In the genomic region with DNA sequence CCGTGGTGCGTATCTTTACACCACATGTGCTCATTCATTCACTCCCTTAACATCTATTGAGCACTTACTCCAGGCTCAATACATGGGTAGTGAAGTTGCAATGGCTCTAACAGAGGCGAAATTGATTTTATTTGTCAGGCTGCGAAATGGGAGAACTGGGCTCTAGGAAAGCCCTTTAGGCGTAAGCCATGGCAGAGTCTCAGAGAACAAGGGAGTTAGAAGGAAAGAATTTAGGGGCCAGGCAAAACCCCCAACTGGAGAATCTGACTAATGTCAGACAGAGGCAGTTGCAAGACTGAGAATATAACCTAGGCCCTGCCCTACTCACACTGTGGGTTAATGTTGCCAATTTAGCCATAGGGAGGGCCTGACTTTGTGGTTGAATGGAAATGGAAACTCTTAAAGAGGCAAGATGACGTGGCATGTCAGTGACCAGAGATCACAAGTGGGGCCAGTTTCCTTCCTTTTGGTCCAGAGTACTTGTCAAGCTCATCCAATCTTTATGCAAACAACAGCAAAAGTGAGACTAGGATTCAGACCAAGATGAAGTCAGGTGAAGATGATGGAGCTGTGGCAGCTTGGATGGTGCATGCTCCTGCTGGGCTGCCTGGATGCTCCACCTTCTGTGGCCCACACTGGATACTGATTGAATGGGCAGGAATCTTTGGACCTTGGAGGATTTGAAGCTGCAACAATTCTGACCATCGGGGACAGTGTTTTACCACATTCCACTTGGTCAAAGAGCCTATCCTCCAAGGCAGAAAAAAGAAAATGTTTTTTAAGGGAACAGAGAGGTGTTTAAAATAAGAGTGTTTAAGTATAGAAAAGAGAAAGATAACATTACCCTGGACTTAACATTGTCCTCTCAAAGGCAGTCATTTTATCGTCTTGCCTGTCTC, we compare ENCODE assay signal across 10 cellular contexts.
A peak's percentile ranks its signal among the peaks of the same experiment; 100 is the strongest.
DNase-seq lines count a peak whose midpoint lies in the region; ATAC-seq, FAIRE-seq and TF ChIP-seq lines count a peak whose summit lies in the region.
"Had no signal": no experiment of that assay in that cellular context is flagged by ENCODE, and none has a peak within 500 bp of the region (broad histone marks: within the 10 kb centered on the region; RNA-seq: fewer than 3 reads in every experiment).

No MANE protein-coding gene starts in this region.

- H3K27ac ChIP-seq in trophoblast cell (ENCODE audit: low read depth, low read length), result no peak overlapping the region
- H3K27ac ChIP-seq: epithelial cell of prostate, suprapubic skin had no signal

- no peak overlapping the region for H2BK120ac ChIP-seq in trophoblast cell (ENCODE audit: insufficient read depth, low read length, poor library complexity)

- H3K27me3 ChIP-seq in trophoblast cell (ENCODE audit: insufficient read depth, low read length), result no peaks in the 10 kb centered on the region
- H3K27me3 ChIP-seq: suprapubic skin had no signal

- no peak overlapping the region for H3K14ac ChIP-seq in trophoblast cell (ENCODE audit: low read length)

- no peaks in the 10 kb centered on the region for H3K4me1 ChIP-seq in trophoblast cell (ENCODE audit: control insufficient read depth in 1 of 2, insufficient read depth in 2 of 2, low read length in 2 of 2)

- H3K4me2 ChIP-seq in trophoblast cell (ENCODE audit: low read length), result no peak overlapping the region

- TF ChIP-seq CTCF in HFFc6 (IDR thresholded peaks at IDR 0.05) (peak; percentile 21; the same call in 1 of the 2 replicates), osteocyte (IDR thresholded peaks at IDR 0.05) (no peak)

- H3K4me3 Mint-ChIP-seq in HFFc6 (no peak overlapping the region), osteocyte (ENCODE audit: unreplicated experiment) (no peak overlapping the region)
- no peak overlapping the region for H3K4me3 Mint-ChIP-seq in activated T-helper 17 cell treated with anti-CD3 and anti-CD28 coated beads, Interleukin-2, amount 50 U/mL, for 72 hours
- H3K4me3 Mint-ChIP-seq: mesothelial cell of epicardium had no signal

- no CpG with 5 or more reads among the region's 8 CpGs for WGBS in trophoblast cell (ENCODE audit: extremely low coverage, insufficient coverage, insufficient read length)

- no peak overlapping the region for H3K9ac ChIP-seq in trophoblast cell (ENCODE audit: low read length)

- ATAC-seq in activated T-helper 17 cell treated with anti-CD3 and anti-CD28 coated beads, Interleukin-2, amount 50 U/mL, for 72 hours (replicated peaks), result peak; percentile 55

- H3K79me2 ChIP-seq in trophoblast cell (ENCODE audit: control insufficient read depth, insufficient read depth, low read length, poor library complexity), result no peaks in the 10 kb centered on the region

- no peaks in the 10 kb centered on the region for H3K9me3 Mint-ChIP-seq in HFFc6
- H3K9me3 Mint-ChIP-seq in activated T-helper 17 cell treated with anti-CD3 and anti-CD28 coated beads, Interleukin-2, amount 50 U/mL, for 72 hours, result no peaks in the 10 kb centered on the region
- no peaks in the 10 kb centered on the region for H3K9me3 Mint-ChIP-seq in osteocyte (ENCODE audit: unreplicated experiment)

- no peak overlapping the region for H4K12ac ChIP-seq in trophoblast cell (ENCODE audit: low read depth, low read length)

- H2AK5ac ChIP-seq in trophoblast cell (ENCODE audit: low read length), result no peak overlapping the region

- H3K4me1 Mint-ChIP-seq in HFFc6 (ENCODE audit: low read depth) (0 out of 2 replicates have a peak, but pooled peaks cover 4% of the 10 kb centered on the region), osteocyte (ENCODE audit: unreplicated experiment) (no peaks in the 10 kb centered on the region)
- H3K4me1 Mint-ChIP-seq in activated T-helper 17 cell treated with anti-CD3 and anti-CD28 coated beads, Interleukin-2, amount 50 U/mL, for 72 hours, result no peaks in the 10 kb centered on the region
- H3K4me1 Mint-ChIP-seq: mesothelial cell of epicardium had no signal

- no peak overlapping the region for H3K4me3 ChIP-seq in trophoblast cell (ENCODE audit: low read depth, low read length)
- H3K4me3 ChIP-seq: suprapubic skin had no signal

- no peak overlapping the region for H3K23ac ChIP-seq in trophoblast cell (ENCODE audit: low read length)

- no peak for TF ChIP-seq POLR2A in GM12891 (IDR thresholded peaks at IDR 0.05; ENCODE audit: low read depth, low read length)

- H2AFZ ChIP-seq in trophoblast cell (ENCODE audit: insufficient read depth, low read length, poor library complexity), result no peak overlapping the region

- no peak overlapping the region for H3K4ac ChIP-seq in trophoblast cell (ENCODE audit: low read depth, low read length)

- no peak overlapping the region for H2BK5ac ChIP-seq in trophoblast cell (ENCODE audit: low read depth, low read length, poor library complexity)

- H3K79me1 ChIP-seq in trophoblast cell (ENCODE audit: low read length), result no peaks in the 10 kb centered on the region

- no peak for DNase-seq in GM12891 (ENCODE audit: insufficient read length, low spot score)
- no peak for DNase-seq in HFFc6
- DNase-seq in osteocyte (ENCODE audit: extremely low spot score, unreplicated experiment), result peak; percentile 27
- DNase-seq in anterior cingulate cortex (lab: John Stamatoyannopoulos, UW), result no peak
- no peak for DNase-seq in trophoblast cell
- no peak for DNase-seq in EL

- H3K36me3 ChIP-seq in trophoblast cell (ENCODE audit: control insufficient read depth in 1 of 2, insufficient read depth in 2 of 2, low read length in 2 of 2), result no peaks in the 10 kb centered on the region
- H3K36me3 ChIP-seq: suprapubic skin had no signal

- no peak overlapping the region for H4K8ac ChIP-seq in trophoblast cell (ENCODE audit: low read depth, low read length)

- peak; percentile 43 for FAIRE-seq in GM12891 (lab: Jason Lieb, UNC)

- H4K91ac ChIP-seq in trophoblast cell (ENCODE audit: low read depth, low read length), result no peak overlapping the region

- no peak overlapping the region for H2BK12ac ChIP-seq in trophoblast cell (ENCODE audit: low read length)

- H3K27ac Mint-ChIP-seq in HFFc6 (no peak overlapping the region), osteocyte (ENCODE audit: unreplicated experiment) (no peak overlapping the region)
- no peak overlapping the region for H3K27ac Mint-ChIP-seq in activated T-helper 17 cell treated with anti-CD3 and anti-CD28 coated beads, Interleukin-2, amount 50 U/mL, for 72 hours
- H3K27ac Mint-ChIP-seq: mesothelial cell of epicardium had no signal

- H3K9me3 ChIP-seq in trophoblast cell (ENCODE audit: insufficient read depth, low read depth, low read length), result no peaks in the 10 kb centered on the region
- H3K9me3 ChIP-seq: suprapubic skin had no signal

- peaks cover 10% of the 10 kb centered on the region for H3K27me3 Mint-ChIP-seq in HFFc6 (ENCODE audit: insufficient read depth)
- no peaks in the 10 kb centered on the region for H3K27me3 Mint-ChIP-seq in activated T-helper 17 cell treated with anti-CD3 and anti-CD28 coated beads, Interleukin-2, amount 50 U/mL, for 72 hours
- peaks cover 35% of the 10 kb centered on the region for H3K27me3 Mint-ChIP-seq in osteocyte (ENCODE audit: unreplicated experiment)

- no peak overlapping the region for H3K18ac ChIP-seq in trophoblast cell (ENCODE audit: low read length)

- H3K36me3 Mint-ChIP-seq in HFFc6 (ENCODE audit: low read depth) (no peaks in the 10 kb centered on the region), osteocyte (ENCODE audit: unreplicated experiment) (no peaks in the 10 kb centered on the region)
- no peaks in the 10 kb centered on the region for H3K36me3 Mint-ChIP-seq in activated T-helper 17 cell treated with anti-CD3 and anti-CD28 coated beads, Interleukin-2, amount 50 U/mL, for 72 hours (ENCODE audit: low read depth)
- H3K36me3 Mint-ChIP-seq: mesothelial cell of epicardium had no signal

TF ChIP-seq in GM12891, 5 proteins besides CTCF, POLR2A, EP300 and RAD21:
- TF ChIP-seq SPI1 (IDR thresholded peaks at IDR 0.05; ENCODE audit: low read depth, low read length) (no peak), TAF1 (IDR thresholded peaks at IDR 0.05; ENCODE audit: low read depth, low read length) (no peak), POU2F2 (IDR thresholded peaks at IDR 0.05; ENCODE audit: low read depth, low read length) (no peak), POLR2AphosphoS5 (IDR thresholded peaks at IDR 0.05; ENCODE audit: low read depth, low read length) (no peak), PAX5 (IDR thresholded peaks at IDR 0.05; ENCODE audit: insufficient read depth, low read length, severe bottlenecking) (no peak)
